Comparison of ENCODE assay signal across 17 cellular contexts in the genomic region with DNA sequence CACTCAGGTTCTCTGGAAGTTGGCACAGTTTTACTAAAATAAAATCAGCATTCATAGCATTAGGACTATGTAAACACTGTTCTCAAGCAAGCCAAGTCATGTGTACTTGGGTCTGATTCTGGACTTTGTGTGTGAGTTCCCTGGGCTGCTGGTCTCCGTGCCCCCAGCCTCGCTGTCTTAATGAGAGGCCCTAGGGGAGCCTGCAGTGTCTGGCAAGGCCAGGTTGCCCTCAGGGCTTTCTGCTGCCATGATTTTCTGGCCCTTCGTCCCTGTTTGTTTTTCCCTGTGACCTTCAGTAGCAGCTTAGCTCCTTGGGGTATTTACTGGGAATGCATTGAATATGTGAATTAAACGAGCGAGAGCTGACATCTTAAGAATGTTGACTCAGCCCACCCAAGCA.
DNase-seq lines count a peak whose midpoint lies in the region; ATAC-seq, FAIRE-seq and TF ChIP-seq lines count a peak whose summit lies in the region.
"Had no signal": no experiment of that assay in that cellular context is flagged by ENCODE, and none has a peak within 500 bp of the region (broad histone marks: within the 10 kb centered on the region; RNA-seq: fewer than 3 reads in every experiment).

No MANE protein-coding gene starts in this region.

- H2AFZ ChIP-seq in OCI-LY1 (ENCODE audit: low read length) (no peak overlapping the region), H1 (ENCODE audit: low read length) (no peak overlapping the region)

- intact Hi-C loops in natural killer cell (cut with micrococcal nuclease) = no loop called here
- intact Hi-C loops in left ventricle myocardium superior (cut with micrococcal nuclease) = no loop called here

- H3K9me2 ChIP-seq in OCI-LY1 (ENCODE audit: low read depth, low read length) = no peaks in the 10 kb centered on the region

- H3K23me2 ChIP-seq in H1 (ENCODE audit: low read depth, low read length) = no peaks in the 10 kb centered on the region

- no peak overlapping the region for H3K9ac ChIP-seq in OCI-LY1 (ENCODE audit: low read length)
- H3K9ac ChIP-seq in H1 (replicated peaks in 1 of 4; ENCODE audit: extremely low read depth in 1 of 4, low read depth in 3 of 4, low read length in 3 of 4) = no peak overlapping the region; a peak in 1 of 7 replicates

- TF ChIP-seq RAD21 in H1 (IDR thresholded peaks at IDR 0.05 in 1 of 2, conservative IDR thresholded peaks at IDR 0.05 in 1 of 2; ENCODE audit: low read depth in 2 of 2, low read length in 2 of 2) = no peak

- TF ChIP-seq CTCF in natural killer cell (IDR thresholded peaks at IDR 0.05) (no peak), OCI-LY1 (IDR thresholded peaks at IDR 0.05; ENCODE audit: low read length) (no peak), H1 (IDR thresholded peaks at IDR 0.05; ENCODE audit: control extremely low read depth in 1 of 3, insufficient read depth in 1 of 3, low read depth in 1 of 3, low read length in 3 of 3) (no peak)

- H3K79me1 ChIP-seq in H1 (ENCODE audit: low read depth, low read length) = peaks cover 8% of the 10 kb centered on the region; the same call in 1 of the 2 replicates

- H3F3A ChIP-seq in OCI-LY1 (ENCODE audit: insufficient read depth, low read length) = no peaks in the 10 kb centered on the region

- H3K56ac ChIP-seq in H1 (replicated peaks; ENCODE audit: insufficient read length, low read depth, low read length) = no peak overlapping the region

- peak overlapping the region; percentile 81 for H3K27ac ChIP-seq in OCI-LY1 (ENCODE audit: low read depth, low read length, poor library complexity, severe bottlenecking)
- H3K27ac ChIP-seq in H1 (ENCODE audit: low read depth, low read length) = 0 out of 2 replicates have a peak overlapping the region, but pooled peaks have one; percentile 3
- H3K27ac ChIP-seq in temporal lobe (ENCODE audit: low read depth, low read length) = peak overlapping the region; percentile 70
- H3K27ac ChIP-seq: ovary, stomach, uterus, WERI-Rb-1 had no signal

- peak overlapping the region; percentile 65 to 73 for H3K27ac Mint-ChIP-seq in natural killer cell
- peak overlapping the region in 1 of 2 donors; percentile 36 for H3K27ac Mint-ChIP-seq in natural killer cell treated with Interleukin-12 subunit alpha and Interleukin-12 subunit beta and Interleukin-15 and Interleukin-18, amount 100 ng/mL, for 72 hours
- no peak overlapping the region for H3K27ac Mint-ChIP-seq in stimulated activated memory B cell treated with anti-CD40 and anti-IgM and Interleukin-4, amounts not matched to agents 10 μg/mL and 1 μg/mL and 100 μg/mL, for 72 hours

- no peak overlapping the region for H2BK15ac ChIP-seq in H1 (ENCODE audit: low read length)

- H4K5ac ChIP-seq in H1 (ENCODE audit: insufficient read length, low read depth, low read length) = no peak overlapping the region

- H3K36me3 ChIP-seq in OCI-LY1 (ENCODE audit: insufficient read depth, low read length) (peaks cover 22% of the 10 kb centered on the region), H1 (ENCODE audit: control insufficient read depth in 2 of 4, insufficient read depth in 4 of 4, low read length in 3 of 4) (no peaks in the 10 kb centered on the region)
- H3K36me3 ChIP-seq: ovary, uterus had no signal

- no peaks in the 10 kb centered on the region for H3K9me3 Mint-ChIP-seq in natural killer cell
- no peaks in the 10 kb centered on the region for H3K9me3 Mint-ChIP-seq in natural killer cell treated with Interleukin-12 subunit alpha and Interleukin-12 subunit beta and Interleukin-15 and Interleukin-18, amount 100 ng/mL, for 72 hours
- no peaks in the 10 kb centered on the region for H3K9me3 Mint-ChIP-seq in stimulated activated memory B cell treated with anti-CD40 and anti-IgM and Interleukin-4, amounts not matched to agents 10 μg/mL and 1 μg/mL and 100 μg/mL, for 72 hours

- no peak overlapping the region for H3K23ac ChIP-seq in H1 (ENCODE audit: insufficient read length)

- peaks cover 49% of the 10 kb centered on the region for H3K4me1 ChIP-seq in OCI-LY1 (ENCODE audit: insufficient read depth, low read length, severe bottlenecking)
- peaks cover 3 to 20% (median 5%) of the 10 kb centered on the region in 4 experiments for H3K4me1 ChIP-seq in H1 (replicated peaks in 1 of 4; ENCODE audit: control insufficient read depth in 3 of 4, insufficient read depth in 4 of 4, low read length in 3 of 4)
- H3K4me1 ChIP-seq: uterus had no signal

- no peak overlapping the region for H4K8ac ChIP-seq in H1 (ENCODE audit: extremely low read depth, insufficient read depth, low read length)

- H3K4ac ChIP-seq in H1 (replicated peaks; ENCODE audit: insufficient read length, low read depth, low read length) = no peak overlapping the region

- no peak for FAIRE-seq in H1 (lab: Jason Lieb, UNC)
- FAIRE-seq: frontal cortex had no signal

- 0 out of 2 replicates have a peak overlapping the region, but pooled peaks have one; percentile 3 for H2BK12ac ChIP-seq in H1 (ENCODE audit: low read depth, low read length)

- no peak overlapping the region for H3K4me3 Mint-ChIP-seq in natural killer cell
- no peak overlapping the region for H3K4me3 Mint-ChIP-seq in natural killer cell treated with Interleukin-12 subunit alpha and Interleukin-12 subunit beta and Interleukin-15 and Interleukin-18, amount 100 ng/mL, for 72 hours
- no peak overlapping the region for H3K4me3 Mint-ChIP-seq in stimulated activated memory B cell treated with anti-CD40 and anti-IgM and Interleukin-4, amounts not matched to agents 10 μg/mL and 1 μg/mL and 100 μg/mL, for 72 hours
- H3K4me3 Mint-ChIP-seq: activated naive CD8-positive, alpha-beta T cell had no signal

- no peak overlapping the region; the same call in 1 of the 2 replicates for H2AK5ac ChIP-seq in H1 (ENCODE audit: low read depth, low read length)

- no peak overlapping the region for H3K14ac ChIP-seq in H1 (ENCODE audit: insufficient read length)

- no peaks in the 10 kb centered on the region for H3K27me3 Mint-ChIP-seq in natural killer cell (ENCODE audit: low read depth in 2 of 2)
- H3K27me3 Mint-ChIP-seq in natural killer cell treated with Interleukin-12 subunit alpha and Interleukin-12 subunit beta and Interleukin-15 and Interleukin-18, amount 100 ng/mL, for 72 hours = no peaks in the 10 kb centered on the region
- no peaks in the 10 kb centered on the region for H3K27me3 Mint-ChIP-seq in stimulated activated memory B cell treated with anti-CD40 and anti-IgM and Interleukin-4, amounts not matched to agents 10 μg/mL and 1 μg/mL and 100 μg/mL, for 72 hours
- H3K27me3 Mint-ChIP-seq: activated naive CD8-positive, alpha-beta T cell had no signal

- H3K9me3 ChIP-seq in OCI-LY1 (ENCODE audit: low read length) (no peaks in the 10 kb centered on the region), H1 (ENCODE audit: insufficient read depth in 2 of 2, low read depth in 1 of 2, low read length in 1 of 2) (no peaks in the 10 kb centered on the region)
- H3K9me3 ChIP-seq: ovary, stomach, uterus had no signal

- no peak overlapping the region for H2BK20ac ChIP-seq in H1 (ENCODE audit: low read length)

- no peak for TF ChIP-seq EP300 in H1 (IDR thresholded peaks at IDR 0.05; ENCODE audit: borderline replicate concordance in 1 of 2, low read depth in 2 of 2, low read length in 2 of 2)

- no peaks in the 10 kb centered on the region for H3K79me2 ChIP-seq in OCI-LY1 (ENCODE audit: insufficient read depth, low read length)
- peaks cover 0 to 6% of the 10 kb centered on the region in 2 experiments; a peak in 1 of 4 replicates for H3K79me2 ChIP-seq in H1 (ENCODE audit: control insufficient read depth in 1 of 2, insufficient read depth in 2 of 2, low read length in 2 of 2)

- H3K4me3 ChIP-seq in OCI-LY1 (ENCODE audit: low read depth, low read length, poor library complexity, severe bottlenecking) (no peak overlapping the region), H1 (ENCODE audit: extremely low read depth in 1 of 4, insufficient read depth in 2 of 4, low read depth in 3 of 4, low read length in 4 of 4) (no peak overlapping the region)
- H3K4me3 ChIP-seq: ovary, stomach, uterus had no signal

- no peak overlapping the region for H2BK120ac ChIP-seq in H1 (replicated peaks; ENCODE audit: low read depth, low read length)

- H3K4me2 ChIP-seq in OCI-LY1 (ENCODE audit: low read length) = no peak overlapping the region
- no peak overlapping the region; a peak in 1 of 4 replicates for H3K4me2 ChIP-seq in H1 (ENCODE audit: insufficient read depth in 1 of 2, low read depth in 2 of 2, low read length in 2 of 2)

- H3K4me1 Mint-ChIP-seq in natural killer cell = peaks cover 86 to 87% of the 10 kb centered on the region in 2 donors
- peaks cover 43 to 72% of the 10 kb centered on the region in 2 donors for H3K4me1 Mint-ChIP-seq in natural killer cell treated with Interleukin-12 subunit alpha and Interleukin-12 subunit beta and Interleukin-15 and Interleukin-18, amount 100 ng/mL, for 72 hours (ENCODE audit: low read depth in 2 of 2)
- H3K4me1 Mint-ChIP-seq in stimulated activated memory B cell treated with anti-CD40 and anti-IgM and Interleukin-4, amounts not matched to agents 10 μg/mL and 1 μg/mL and 100 μg/mL, for 72 hours = peaks cover 47% of the 10 kb centered on the region

- ATAC-seq in natural killer cell (no peak), left ventricle myocardium superior (no peak)
- no peak for ATAC-seq in natural killer cell treated with Interleukin-12 subunit alpha and Interleukin-12 subunit beta and Interleukin-15 and Interleukin-18, amount 100 ng/mL, for 72 hours
- no peak for ATAC-seq in stimulated activated memory B cell treated with anti-CD40 and anti-IgM and Interleukin-4, amounts not matched to agents 10 μg/mL and 1 μg/mL and 100 μg/mL, for 72 hours
- ATAC-seq: HCT116, SK-N-SH treated with all-trans-retinoic acid at 6 μM for 48 hours had no signal

- CTCF ChIA-PET in H1 (lab: Charles Lee; ENCODE audit: partially characterized antibody) = interaction anchor here (0.6 to 1.9 kb wide), 6 partner anchors 12 to 192 kb away, joined by 3 to 5 read pairs (median 3); no protein-coding TSS in a partner anchor

- no peak for TF ChIP-seq POLR2A in H1 (IDR thresholded peaks at IDR 0.05; ENCODE audit: control extremely low read depth in 1 of 2, low read depth in 2 of 2, low read length in 2 of 2)

- DNase-seq in natural killer cell (no peak), H1 (ENCODE audit: low read depth in 1 of 2, low spot score in 2 of 2) (no peak), left ventricle myocardium superior (no peak), A172 (ENCODE audit: low spot score) (no peak)
- DNase-seq in natural killer cell treated with Interleukin-12 subunit alpha and Interleukin-12 subunit beta and Interleukin-15 and Interleukin-18, amount 100 ng/mL, for 72 hours (ENCODE audit: low spot score) = no peak
- DNase-seq: NCI-H1436, ovary, stomach, uterus, WERI-Rb-1 had no signal

- no peak overlapping the region for H3K18ac ChIP-seq in H1 (ENCODE audit: extremely low read depth, low read length)

- WGBS in H1 (ENCODE audit: extremely low coverage in 1 of 2, insufficient coverage in 1 of 2, insufficient read length in 1 of 2, insufficient replicate concordance in 2 of 2, low coverage in 1 of 2, low lambda C conversion rate in 2 of 2, missing lambda C conversion rate in 1 of 2), 2 experiments = 69% methylated on average over 5 of the region's 5 CpGs; no CpG with 5 or more reads in 1 of the 2 experiments

- H4K20me1 ChIP-seq in OCI-LY1 (ENCODE audit: insufficient read depth, low read length) (no peaks in the 10 kb centered on the region), H1 (replicated peaks in 1 of 2; ENCODE audit: control insufficient read depth in 1 of 2, insufficient read depth in 2 of 2, low read length in 2 of 2) (peaks cover 0 to 6% of the 10 kb centered on the region in 2 experiments)

- H2BK5ac ChIP-seq in H1 (ENCODE audit: low read depth, low read length) = peak overlapping the region; percentile 4; the same call in 1 of the 2 replicates

- POLR2A ChIA-PET in H1 (lab: Charles Lee; ENCODE audit: partially characterized antibody) = no interaction called here

- H4K91ac ChIP-seq in H1 (replicated peaks; ENCODE audit: insufficient read length, low read length) = no peak overlapping the region

- H3K27me3 ChIP-seq in OCI-LY1 (ENCODE audit: insufficient read depth, low read length) (no peaks in the 10 kb centered on the region), H1 (replicated peaks in 1 of 4; ENCODE audit: control insufficient read depth in 3 of 4, extremely low read depth in 1 of 4, insufficient read depth in 3 of 4, low read length in 3 of 4) (no peaks in the 10 kb centered on the region)
- H3K27me3 ChIP-seq: ovary, stomach, uterus had no signal

- H3K36me3 Mint-ChIP-seq in natural killer cell = no peaks in the 10 kb centered on the region
- peaks cover 7% of the 10 kb centered on the region for H3K36me3 Mint-ChIP-seq in natural killer cell treated with Interleukin-12 subunit alpha and Interleukin-12 subunit beta and Interleukin-15 and Interleukin-18, amount 100 ng/mL, for 72 hours
- H3K36me3 Mint-ChIP-seq in stimulated activated memory B cell treated with anti-CD40 and anti-IgM and Interleukin-4, amounts not matched to agents 10 μg/mL and 1 μg/mL and 100 μg/mL, for 72 hours = peaks cover 44% of the 10 kb centered on the region

Comparison
In these comparisons a context has a peak if more than half of its experiments do, and no peak if none do; other contexts are left out.
1. H3K27ac ChIP-seq: peak in every context shown above with its lines; median percentile 81 in OCI-LY1; 70 in temporal lobe; 3 in H1.